17 cellular contexts compared by ENCODE assay signal in genomic region chr6:101386982-101387381, GRCh38. TPM values are rescaled to one million over a fixed set of nuclear protein-coding genes. Genes with fewer than 3 reads are reported as not detected.
A peak's percentile ranks its signal among the peaks of the same experiment; 100 is the strongest.
DNase-seq lines count a peak whose midpoint lies in the region; ATAC-seq and TF ChIP-seq lines count a peak whose summit lies in the region.
"Had no signal": no experiment of that assay in that cellular context is flagged by ENCODE, and none has a peak within 500 bp of the region (broad histone marks: within the 10 kb centered on the region; RNA-seq: fewer than 3 reads in every experiment).

No MANE protein-coding gene starts in this region.

- BruUV-seq in A673 (replicated peaks; lab: Mats Ljungman, UMichigan) = no TSS peak

- H3K36me3 Mint-ChIP-seq in glutamatergic neuron (ENCODE audit: unreplicated experiment) = no peaks in the 10 kb centered on the region
- no peaks in the 10 kb centered on the region for H3K36me3 Mint-ChIP-seq in naive thymus-derived CD4-positive, alpha-beta T cell

- H3K27ac Mint-ChIP-seq in glutamatergic neuron (ENCODE audit: unreplicated experiment) = no peak overlapping the region
- no peak overlapping the region for H3K27ac Mint-ChIP-seq in naive thymus-derived CD4-positive, alpha-beta T cell
- H3K27ac Mint-ChIP-seq: activated T-helper 1 cell treated with anti-CD3 and anti-CD28 coated beads, Interleukin-12 subunit alpha, Interleukin-12 subunit beta, Interleukin-2, Interleukin-4 antibody, amounts not matched to agents 30 ng/mL and 10 ng/mL and 1 ng/mL, durations not matched to agents 14 hours and 24 hours and 36 hours; T-helper 17 cell had no signal

- intact Hi-C loops in A673 (cut with micrococcal nuclease; ENCODE audit: unreplicated experiment) = no loop called here
- intact Hi-C loops in naive thymus-derived CD4-positive, alpha-beta T cell (cut with micrococcal nuclease) = no loop called here

- peaks cover 16% of the 10 kb centered on the region for H3K4me1 Mint-ChIP-seq in glutamatergic neuron (ENCODE audit: low read depth, unreplicated experiment)
- H3K4me1 Mint-ChIP-seq in naive thymus-derived CD4-positive, alpha-beta T cell = no peaks in the 10 kb centered on the region
- H3K4me1 Mint-ChIP-seq: T-helper 17 cell had no signal

- no peaks in the 10 kb centered on the region for H3K4me1 ChIP-seq in A673 (ENCODE audit: insufficient read depth, low read length, poor library complexity, severe bottlenecking)
- no peaks in the 10 kb centered on the region for H3K4me1 ChIP-seq in naive thymus-derived CD4-positive, alpha-beta T cell (ENCODE audit: control insufficient read depth in 2 of 2, insufficient read depth in 2 of 2, low read length in 2 of 2)

- no peaks in the 10 kb centered on the region for H3K9me3 ChIP-seq in A673 (ENCODE audit: low read depth, low read length, poor library complexity, severe bottlenecking)
- H3K9me3 ChIP-seq in naive thymus-derived CD4-positive, alpha-beta T cell (ENCODE audit: control insufficient read depth in 2 of 3, low read length in 3 of 3) = no peaks in the 10 kb centered on the region
- H3K9me3 ChIP-seq: vagina had no signal

- no peaks in the 10 kb centered on the region for H3K27me3 ChIP-seq in A673 (replicated peaks; ENCODE audit: insufficient read depth, low read depth, low read length, poor library complexity)
- H3K27me3 ChIP-seq in naive thymus-derived CD4-positive, alpha-beta T cell (ENCODE audit: control insufficient read depth in 2 of 2, insufficient read depth in 2 of 2, low read length in 2 of 2) = no peaks in the 10 kb centered on the region
- H3K27me3 ChIP-seq: vagina had no signal

- CTCF ChIA-PET in A673 (lab: Charles Lee) = interaction anchor here (0.7 kb wide), 1 partner anchor 392 kb away, joined by 7 read pairs; no protein-coding TSS in a partner anchor
- CTCF ChIA-PET in naive thymus-derived CD4-positive, alpha-beta T cell (lab: Charles Lee) = no interaction called here

- H3K36me3 ChIP-seq in A673 (ENCODE audit: insufficient read depth, low read length, poor library complexity, severe bottlenecking) = no peaks in the 10 kb centered on the region
- no peaks in the 10 kb centered on the region for H3K36me3 ChIP-seq in naive thymus-derived CD4-positive, alpha-beta T cell (ENCODE audit: control insufficient read depth in 2 of 3, insufficient read depth in 3 of 3, low read length in 3 of 3)
- H3K36me3 ChIP-seq: vagina had no signal

- no peak for ATAC-seq in GM18907 (IDR thresholded peaks at IDR 0.05; ENCODE audit: unreplicated experiment)
- ATAC-seq in naive thymus-derived CD4-positive, alpha-beta T cell = no peak
- ATAC-seq in GM18867 (IDR thresholded peaks at IDR 0.05; ENCODE audit: unreplicated experiment) = no peak
- ATAC-seq: right cardiac atrium, T-helper 17 cell had no signal

- H3K27me3 Mint-ChIP-seq in glutamatergic neuron (ENCODE audit: unreplicated experiment) = peaks cover 6% of the 10 kb centered on the region
- peaks cover 11 to 18% (median 16%) of the 10 kb centered on the region in 5 donors for H3K27me3 Mint-ChIP-seq in naive thymus-derived CD4-positive, alpha-beta T cell
- H3K27me3 Mint-ChIP-seq: T-helper 17 cell had no signal

- POLR2A ChIA-PET in A673 (lab: Charles Lee; ENCODE audit: low non-redundant PET) = no interaction called here
- POLR2A ChIA-PET in naive thymus-derived CD4-positive, alpha-beta T cell (lab: Charles Lee) = no interaction called here

- no peak overlapping the region for H3K27ac ChIP-seq in A673 (ENCODE audit: low read depth, low read length, poor library complexity, severe bottlenecking)
- H3K27ac ChIP-seq in VCaP = no peak overlapping the region
- H3K27ac ChIP-seq in naive thymus-derived CD4-positive, alpha-beta T cell (ENCODE audit: low read depth, low read length) = no peak overlapping the region
- H3K27ac ChIP-seq: C4-2B, vagina had no signal

- peaks cover 3% of the 10 kb centered on the region for H3K9me3 Mint-ChIP-seq in glutamatergic neuron (ENCODE audit: unreplicated experiment)
- H3K9me3 Mint-ChIP-seq in naive thymus-derived CD4-positive, alpha-beta T cell = peaks cover 0 to 15% (median 4%) of the 10 kb centered on the region in 11 donors
- H3K9me3 Mint-ChIP-seq: activated T-helper 1 cell treated with anti-CD3 and anti-CD28 coated beads, Interleukin-12 subunit alpha, Interleukin-12 subunit beta, Interleukin-2, Interleukin-4 antibody, amounts not matched to agents 30 ng/mL and 10 ng/mL and 1 ng/mL, durations not matched to agents 14 hours and 24 hours and 36 hours had no signal

- TF ChIP-seq CTCF in A673 (conservative IDR thresholded peaks at IDR 0.05; ENCODE audit: low read depth, low read length) (peak; percentile 41), VCaP (conservative IDR thresholded peaks at IDR 0.05) (0 out of 2 replicates have a peak, but pooled peaks have one; percentile 19), glutamatergic neuron (IDR thresholded peaks at IDR 0.05; ENCODE audit: partially characterized antibody, unreplicated experiment) (peak; percentile 31)

- no peak overlapping the region for H3K4me3 ChIP-seq in A673 (ENCODE audit: low read depth, low read length, poor library complexity, severe bottlenecking)
- H3K4me3 ChIP-seq in naive thymus-derived CD4-positive, alpha-beta T cell (ENCODE audit: low read length) = no peak overlapping the region
- H3K4me3 ChIP-seq: vagina had no signal

- no peak overlapping the region for H3K4me3 Mint-ChIP-seq in glutamatergic neuron (ENCODE audit: unreplicated experiment)
- H3K4me3 Mint-ChIP-seq in naive thymus-derived CD4-positive, alpha-beta T cell = no peak overlapping the region
- H3K4me3 Mint-ChIP-seq: activated T-helper 1 cell treated with anti-CD3 and anti-CD28 coated beads, Interleukin-12 subunit alpha, Interleukin-12 subunit beta, Interleukin-2, Interleukin-4 antibody, amounts not matched to agents 30 ng/mL and 10 ng/mL and 1 ng/mL, durations not matched to agents 14 hours and 24 hours and 36 hours; T-helper 17 cell had no signal

- DNase-seq in A673 (ENCODE audit: low spot score) = peak; percentile 40
- peak; percentile 6 for DNase-seq in EL
- DNase-seq in glutamatergic neuron = no peak
- no peak for DNase-seq in naive thymus-derived CD4-positive, alpha-beta T cell
- DNase-seq in NCI-H1436 (lab: John Stamatoyannopoulos, UW) = no peak
- DNase-seq: activated CD4-positive, alpha-beta T cell treated with anti-CD3 and anti-CD28 coated beads, Interleukin-2, amount 50 U/mL, for 1 hour; H7; MM.1S; right cardiac atrium; stimulated activated naive CD4-positive, alpha-beta T cell; T-helper 17 cell had no signal

RNA-seq across cellular contexts. Expression of gene GRIK2, which starts 6.5 kb away (rescaled TPM):
- total RNA-seq in A673 (2021) (62.1 and 65.6 TPM in 2 replicates), glutamatergic neuron (ENCODE audit: unreplicated experiment) (95.5 TPM)
- total RNA-seq in naive thymus-derived CD4-positive, alpha-beta T cell = under 1 TPM in 2 of 5 experiments, not detected in 3; 0.16 to 0.22 TPM
- not detected for polyA plus RNA-seq in naive thymus-derived CD4-positive, alpha-beta T cell
- total RNA-seq: activated T-helper 1 cell treated with anti-CD3 and anti-CD28 coated beads, Interleukin-12 subunit alpha, Interleukin-12 subunit beta, Interleukin-2, Interleukin-4 antibody, amounts not matched to agents 30 ng/mL and 10 ng/mL and 1 ng/mL, durations not matched to agents 14 hours and 24 hours and 36 hours; T-helper 17 cell had no signal

Comparison
In these comparisons a context has a peak if more than half of its experiments do, and no peak if none do; other contexts are left out.
1. DNase-seq: peak in A673 (single experiment) and EL (single experiment); none in glutamatergic neuron (single experiment), naive thymus-derived CD4-positive, alpha-beta T cell (0 of 9) and NCI-H1436 (single experiment).
2. RNA of gene GRIK2, which starts 6.5 kb away (total RNA-seq): 95.5 TPM in glutamatergic neuron (single experiment) and 62.1 to 65.6 TPM in A673; 0.16 to 0.22 TPM in naive thymus-derived CD4-positive, alpha-beta T cell; every median in the first group is over 10 times any median in the second.
3. Peak in every context shown above with its lines, with median percentiles within 50 percentile points of each other: CTCF ChIP-seq.